Comparison of ENCODE assay signal across 8 cellular contexts in the genomic region with DNA sequence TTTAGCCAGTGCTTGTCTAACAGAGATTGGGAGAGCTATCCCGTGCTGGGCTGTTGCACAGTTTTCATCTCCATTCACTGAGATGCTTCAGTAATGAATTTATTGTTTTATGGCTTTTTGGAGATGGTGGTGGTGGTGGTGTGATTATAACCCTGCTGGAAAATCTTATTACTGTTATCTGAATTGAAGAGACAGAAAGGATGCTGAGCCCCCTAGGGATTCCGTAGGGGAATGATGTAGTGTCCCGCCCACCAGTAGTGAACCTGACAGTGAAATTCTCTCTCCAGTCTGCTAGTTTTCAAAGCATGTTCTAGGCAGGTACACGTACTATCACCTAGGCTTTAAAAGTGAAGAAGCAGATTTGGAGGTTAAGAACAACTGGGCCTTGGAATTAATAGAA. TPM values are rescaled to one million over a fixed set of nuclear protein-coding genes. Genes with fewer than 3 reads are reported as not detected.
A peak's percentile ranks its signal among the peaks of the same experiment; 100 is the strongest.
DNase-seq lines count a peak whose midpoint lies in the region; ATAC-seq and TF ChIP-seq lines count a peak whose summit lies in the region.

No MANE protein-coding gene starts in this region.

- no peak overlapping the region for H3K9ac ChIP-seq in neural progenitor cell

- H4K20me1 ChIP-seq in neural progenitor cell (ENCODE audit: low read depth), result peaks cover 24% of the 10 kb centered on the region

- H3K36me3 Mint-ChIP-seq in neural progenitor cell, result peaks cover 20% of the 10 kb centered on the region

- peak overlapping the region; percentile 95 for H3K4me3 Mint-ChIP-seq in neural progenitor cell

- DNase-seq in Caki2 (ENCODE audit: low read depth), result peak; percentile 51
- peak; percentile 61 for DNase-seq in M059J (ENCODE audit: low read depth)
- no peak for DNase-seq in dorsolateral prefrontal cortex
- no peak for DNase-seq in neural progenitor cell (ENCODE audit: low spot score)
- no peak for DNase-seq in SKM-1 (lab: John Stamatoyannopoulos, UW; ENCODE audit: unreplicated experiment)
- DNase-seq in T1000 (lab: John Stamatoyannopoulos, UW), result no peak

- in situ Hi-C loops in Caki2 (cut with HindIII; ENCODE audit: low pct_unique_long_range_greater_than_20kb, low sequenced_read_pairs), result no loop called here

- H2AFZ ChIP-seq in neural progenitor cell (replicated peaks), result no peak overlapping the region

- peaks cover 26% of the 10 kb centered on the region for H3K4me1 Mint-ChIP-seq in neural progenitor cell

- H3K4me3 ChIP-seq in dorsolateral prefrontal cortex (peak overlapping the region in 54 of 59 donors; percentile 74 to 98 (median 89)), neural progenitor cell (peak overlapping the region; percentile 89)

- H3K79me2 ChIP-seq in neural progenitor cell (ENCODE audit: low read depth), result peaks cover 61% of the 10 kb centered on the region

- peak overlapping the region; percentile 97 for H3K4me2 ChIP-seq in neural progenitor cell

- H3K9me3 Mint-ChIP-seq in neural progenitor cell, result peaks cover 2% of the 10 kb centered on the region

- no peaks in the 10 kb centered on the region for H3K9me3 ChIP-seq in neural progenitor cell (ENCODE audit: low read depth)

- peak overlapping the region; percentile 3 for H3K27ac Mint-ChIP-seq in neural progenitor cell

- H3F3A ChIP-seq in neural progenitor cell (ENCODE audit: low read depth), result peaks cover 37% of the 10 kb centered on the region

- no peaks in the 10 kb centered on the region for H3K36me3 ChIP-seq in neural progenitor cell

- intact Hi-C loops in dorsolateral prefrontal cortex (cut with DNase I), result loop anchor here (5.0 to 10.0 kb wide), 5 partner anchors 156 to 239 kb away; no protein-coding TSS in a partner anchor

- H3K4me1 ChIP-seq in neural progenitor cell, result peaks cover 7% of the 10 kb centered on the region

- ATAC-seq in HG03521 (IDR thresholded peaks at IDR 0.05; ENCODE audit: unreplicated experiment) (no peak), HG03354 (IDR thresholded peaks at IDR 0.05; ENCODE audit: poor library complexity, severe bottlenecking, unreplicated experiment) (no peak)

- H3K27me3 Mint-ChIP-seq in neural progenitor cell (ENCODE audit: insufficient read depth, low read depth), result peaks cover 13% of the 10 kb centered on the region

- H3K27ac ChIP-seq in dorsolateral prefrontal cortex (peak overlapping the region in 1 of 59 donors; percentile 92), neural progenitor cell (no peak overlapping the region)

- H3K27me3 ChIP-seq in dorsolateral prefrontal cortex (no peaks in the 10 kb centered on the region), neural progenitor cell (no peaks in the 10 kb centered on the region)

- TF ChIP-seq CTCF in dorsolateral prefrontal cortex (IDR thresholded peaks at IDR 0.05 in 54 of 56, conservative IDR thresholded peaks at IDR 0.05 in 2 of 56; ENCODE audit: low read depth in 1 of 56, partially characterized antibody in 56 of 56), result no peak
- no peak for TF ChIP-seq CTCF in neural progenitor cell (IDR thresholded peaks at IDR 0.05)

RNA-seq across cellular contexts. Expression of gene RAI14, which starts 1.9 kb away (rescaled TPM):
- 53.9 and 56.3 TPM in 2 replicates for total RNA-seq in Caki2 (2014; rRNA removed; shearing (Covaris generic); ENCODE audit: low replicate concordance)
- 77.5 and 117 TPM in 2 replicates for total RNA-seq in M059J (2014; rRNA removed; shearing (Covaris generic))
- total RNA-seq in dorsolateral prefrontal cortex (10 to 100 TPM in 88 of 120 experiments, 1 to 10 TPM in 32; 5.6 to 30.9 (median 12.5) TPM), neural progenitor cell (ENCODE audit: low replicate concordance) (47.9 and 54.6 TPM in 2 replicates)

Comparison
In these comparisons a context has a peak if more than half of its experiments do, and no peak if none do; other contexts are left out.
1. DNase-seq: peak in Caki2 (single experiment) and M059J (single experiment); none in dorsolateral prefrontal cortex (0 of 10), neural progenitor cell (single experiment), SKM-1 (single experiment) and T1000 (single experiment).